Comparison of ENCODE assay signal across 2 cellular contexts in genomic region chr4:69377562-69377961, GRCh38.
TF ChIP-seq lines count a peak whose summit lies in the region.

No MANE protein-coding gene starts in this region.

TF ChIP-seq in HepG2, 621 proteins besides CTCF, POLR2A, EP300 and RAD21:
- TF ChIP-seq SATB2 (CRISPR knock-in tag; IDR thresholded peaks at IDR 0.05) (no peak), STAG1 (CRISPR knock-in tag; IDR thresholded peaks at IDR 0.05) (peak; percentile 79), SMC3 (IDR thresholded peaks at IDR 0.05; ENCODE audit: low read length) (peak; percentile 46; the same call in 1 of the 2 replicates), CREB1 (IDR thresholded peaks at IDR 0.05) (no peak), CREB1 (CRISPR knock-in tag; IDR thresholded peaks at IDR 0.05) (no peak), ZNF33B (CRISPR knock-in tag; IDR thresholded peaks at IDR 0.05) (no peak)
- TF ChIP-seq, protein P1, sequence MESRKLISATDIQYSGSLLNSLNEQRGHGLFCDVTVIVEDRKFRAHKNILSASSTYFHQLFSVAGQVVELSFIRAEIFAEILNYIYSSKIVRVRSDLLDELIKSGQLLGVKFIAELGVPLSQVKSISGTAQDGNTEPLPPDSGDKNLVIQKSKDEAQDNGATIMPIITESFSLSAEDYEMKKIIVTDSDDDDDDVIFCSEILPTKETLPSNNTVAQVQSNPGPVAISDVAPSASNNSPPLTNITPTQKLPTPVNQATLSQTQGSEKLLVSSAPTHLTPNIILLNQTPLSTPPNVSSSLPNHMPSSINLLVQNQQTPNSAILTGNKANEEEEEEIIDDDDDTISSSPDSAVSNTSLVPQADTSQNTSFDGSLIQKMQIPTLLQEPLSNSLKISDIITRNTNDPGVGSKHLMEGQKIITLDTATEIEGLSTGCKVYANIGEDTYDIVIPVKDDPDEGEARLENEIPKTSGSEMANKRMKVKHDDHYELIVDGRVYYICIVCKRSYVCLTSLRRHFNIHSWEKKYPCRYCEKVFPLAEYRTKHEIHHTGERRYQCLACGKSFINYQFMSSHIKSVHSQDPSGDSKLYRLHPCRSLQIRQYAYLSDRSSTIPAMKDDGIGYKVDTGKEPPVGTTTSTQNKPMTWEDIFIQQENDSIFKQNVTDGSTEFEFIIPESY (CRISPR knock-in tag; IDR thresholded peaks at IDR 0.05) = peak; percentile 30; the same call in 1 of the 2 replicates
TF ChIP-seq in HepG2: peak in this region for 3.

TF ChIP-seq in K562, 482 proteins besides CTCF, POLR2A, EP300 and RAD21:
- TF ChIP-seq ZBTB8A (IDR thresholded peaks at IDR 0.05; ENCODE audit: partially characterized antibody) (no peak), NFE2 (IDR thresholded peaks at IDR 0.05; ENCODE audit: low read depth) (no peak), CXXC5 (CRISPR knock-in tag; IDR thresholded peaks at IDR 0.05) (no peak), SMAD3 (CRISPR knock-in tag; conservative IDR thresholded peaks at IDR 0.05) (no peak), GTF2A2 (tag; IDR thresholded peaks at IDR 0.05) (no peak), SRSF1 (IDR thresholded peaks at IDR 0.05; ENCODE audit: low read depth, low read length) (no peak), MBD1 (CRISPR knock-in tag; IDR thresholded peaks at IDR 0.05) (no peak)
- TF ChIP-seq, protein P2, sequence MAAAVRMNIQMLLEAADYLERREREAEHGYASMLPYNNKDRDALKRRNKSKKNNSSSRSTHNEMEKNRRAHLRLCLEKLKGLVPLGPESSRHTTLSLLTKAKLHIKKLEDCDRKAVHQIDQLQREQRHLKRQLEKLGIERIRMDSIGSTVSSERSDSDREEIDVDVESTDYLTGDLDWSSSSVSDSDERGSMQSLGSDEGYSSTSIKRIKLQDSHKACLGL (CRISPR knock-in tag; IDR thresholded peaks at IDR 0.05; ENCODE audit: borderline replicate concordance, poor library complexity, severe bottlenecking) = no peak
